14 cellular contexts compared by ENCODE assay signal in genomic region chr2:169699173-169699572, GRCh38. TPM values are rescaled to one million over a fixed set of nuclear protein-coding genes. Genes with fewer than 3 reads are reported as not detected.
"Had no signal": no experiment of that assay in that cellular context is flagged by ENCODE, and none has a peak within 500 bp of the region (broad histone marks: within the 10 kb centered on the region; RNA-seq: fewer than 3 reads in every experiment).

No MANE protein-coding gene starts in this region.

RNA-seq across cellular contexts. Expression of gene PHOSPHO2, which starts 4.9 kb away (rescaled TPM):
- total RNA-seq: ascending aorta had no signal

RNA-seq across cellular contexts. Expression of gene CFAP210, which starts 5.0 kb away (rescaled TPM):
- total RNA-seq: activated naive CD4-positive, alpha-beta T cell treated with anti-CD3 and anti-CD28 coated beads for 36 hours; activated naive CD4-positive, alpha-beta T cell treated with anti-CD3 and anti-CD28 coated beads, Interleukin-2, amount 50 U/mL, for 72 hours; activated naive CD8-positive, alpha-beta T cell treated with anti-CD3 and anti-CD28 coated beads for 36 hours; activated naive CD8-positive, alpha-beta T cell treated with anti-CD3 and anti-CD28 coated beads, Interleukin-2, amount 10 ng/mL, durations not matched to agents 7 days and 5 days; activated T-helper 1 cell treated with anti-CD3 and anti-CD28 coated beads, Interleukin-12 subunit alpha, Interleukin-12 subunit beta, Interleukin-2, Interleukin-4 antibody, amounts not matched to agents 30 ng/mL and 10 ng/mL and 1 ng/mL, durations not matched to agents 14 hours and 24 hours and 36 hours; activated T-helper 17 cell treated with anti-CD3 and anti-CD28 coated beads, Interleukin-2, amount 50 U/mL, for 72 hours; activated T-helper 2 cell treated with anti-CD3 and anti-CD28 coated beads, Interferon-gamma antibody, Interleukin-2, Interleukin-4, amounts not matched to agents 10 μg/mL and 5 μg/mL and 100 μg/mL, durations not matched to agents 14 hours and 24 hours and 36 hours; adrenal gland; ascending aorta; body of pancreas; bronchial epithelial cell; cardiac muscle cell; cardiac septum; chondrocyte had no signal
